Comparison of ENCODE assay signal across 8 cellular contexts in the genomic region with DNA sequence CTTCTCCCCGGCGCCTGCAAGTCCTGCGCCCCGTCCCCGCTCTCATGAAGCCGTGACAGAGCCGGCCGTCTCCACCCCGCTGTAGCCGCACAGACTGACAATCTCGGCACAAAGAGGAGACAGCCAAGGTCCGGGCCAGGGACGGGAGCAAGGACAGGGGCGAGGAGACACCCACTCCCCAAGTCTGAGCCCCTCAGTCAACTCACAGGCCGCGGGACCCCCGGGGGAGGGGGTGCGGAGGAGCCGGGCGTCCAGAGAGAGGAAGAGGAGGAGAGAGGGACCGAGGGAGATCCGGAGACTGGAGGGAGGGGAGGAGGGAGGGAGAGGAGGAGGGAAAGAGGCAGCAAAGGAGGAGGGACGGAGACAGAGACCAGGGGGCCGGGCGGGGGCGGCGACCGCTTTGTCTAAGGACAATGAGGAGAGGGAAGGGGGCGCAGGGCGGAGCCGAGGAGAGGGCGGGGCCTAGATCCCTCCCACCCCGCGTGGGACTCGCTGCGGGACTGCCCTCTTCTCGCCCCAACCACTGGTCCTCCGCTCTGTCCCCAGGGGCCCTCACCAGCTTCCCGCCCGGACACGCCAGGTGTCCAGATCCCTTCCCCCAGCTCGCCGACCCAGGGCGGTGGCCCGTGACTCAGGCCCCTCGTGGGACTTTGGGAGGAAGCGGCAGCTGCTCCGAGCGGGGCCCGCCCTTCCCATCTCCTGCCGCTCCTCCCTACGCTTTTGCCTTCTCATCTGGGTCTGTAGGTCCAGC. TPM values are rescaled to one million over a fixed set of nuclear protein-coding genes. Genes with fewer than 3 reads are reported as not detected.
DNase-seq lines count a peak whose midpoint lies in the region; ATAC-seq and TF ChIP-seq lines count a peak whose summit lies in the region.

No MANE protein-coding gene starts in this region.

- no peak for TF ChIP-seq CTCF in Loucy (conservative IDR thresholded peaks at IDR 0.05; ENCODE audit: low read length)
- TF ChIP-seq CTCF in RWPE2 (IDR thresholded peaks at IDR 0.05; ENCODE audit: poor library complexity, severe bottlenecking) = no peak
- TF ChIP-seq CTCF in foreskin keratinocyte (conservative IDR thresholded peaks at IDR 0.05) = no peak

- H2BK15ac ChIP-seq in neuronal stem cell (ENCODE audit: low read length) = no peak overlapping the region

- peak overlapping the region; percentile 49 for H2BK5ac ChIP-seq in neuronal stem cell (ENCODE audit: low read length)

- peak; percentile 90 for DNase-seq in DMS79 (lab: John Stamatoyannopoulos, UW)
- DNase-seq in GM23248 = peak; percentile 99
- peak; percentile 99 for DNase-seq in RWPE2 (ENCODE audit: low spot score)
- peak; percentile 63 for DNase-seq in activated gamma-delta T cell treated with Interleukin-2 at 50 U/mL for 16 hours
- peak; percentile 95 to 98 for DNase-seq in foreskin keratinocyte
- DNase-seq in neuronal stem cell (ENCODE audit: low spot score) = peak; percentile 82
- peak in 45 of 49 donors; percentile 28 to 90 (median 54) for DNase-seq in substantia nigra (lab: John Stamatoyannopoulos, UW)

- peaks cover 30% of the 10 kb centered on the region for H3K4me1 ChIP-seq in GM23248 (ENCODE audit: insufficient read depth)
- peaks cover 58% of the 10 kb centered on the region for H3K4me1 ChIP-seq in Loucy (ENCODE audit: insufficient read depth, low read length, poor library complexity, severe bottlenecking)
- peaks cover 9% of the 10 kb centered on the region for H3K4me1 ChIP-seq in RWPE2 (ENCODE audit: insufficient read depth, poor library complexity, severe bottlenecking)
- H3K4me1 ChIP-seq in foreskin keratinocyte = peaks cover 6% of the 10 kb centered on the region
- H3K4me1 ChIP-seq in neuronal stem cell (ENCODE audit: control insufficient read depth in 2 of 2, insufficient read depth in 1 of 2, low read depth in 1 of 2, low read length in 2 of 2) = peaks cover 56 to 65% of the 10 kb centered on the region in 2 donors

- H3K9me2 ChIP-seq in GM23248 (ENCODE audit: insufficient read depth) = no peaks in the 10 kb centered on the region
- H3K9me2 ChIP-seq in Loucy (replicated peaks; ENCODE audit: low read depth, low read length) = no peaks in the 10 kb centered on the region

- H4K8ac ChIP-seq in neuronal stem cell (ENCODE audit: low read depth, low read length) = no peak overlapping the region

- H2AK5ac ChIP-seq in neuronal stem cell (ENCODE audit: low read depth, low read length) = peak overlapping the region; percentile 64

- H2BK12ac ChIP-seq in neuronal stem cell (ENCODE audit: low read length) = peak overlapping the region; percentile 25

- H3K9me3 ChIP-seq in GM23248 (ENCODE audit: low read depth) = no peaks in the 10 kb centered on the region
- no peaks in the 10 kb centered on the region for H3K9me3 ChIP-seq in Loucy (ENCODE audit: insufficient read depth, low read depth, low read length)
- no peaks in the 10 kb centered on the region for H3K9me3 ChIP-seq in RWPE2 (ENCODE audit: severe bottlenecking)
- H3K9me3 ChIP-seq in neuronal stem cell (replicated peaks in 1 of 2; ENCODE audit: control insufficient read depth in 2 of 2, insufficient read depth in 1 of 2, low read depth in 1 of 2, low read length in 2 of 2) = no peaks in the 10 kb centered on the region

- H3K36me3 ChIP-seq in GM23248 (ENCODE audit: low read depth) = peaks cover 10% of the 10 kb centered on the region; the same call in 1 of the 2 replicates
- no peaks in the 10 kb centered on the region for H3K36me3 ChIP-seq in Loucy (ENCODE audit: insufficient read depth, low read length)
- peaks cover 28% of the 10 kb centered on the region for H3K36me3 ChIP-seq in RWPE2 (ENCODE audit: low read depth)
- H3K36me3 ChIP-seq in neuronal stem cell (replicated peaks in 1 of 2; ENCODE audit: control insufficient read depth in 2 of 2, insufficient read depth in 2 of 2, low read length in 2 of 2) = peaks cover 2 to 38% of the 10 kb centered on the region in 2 donors

- H4K20me1 ChIP-seq in GM23248 (ENCODE audit: insufficient read depth) (no peaks in the 10 kb centered on the region), Loucy (ENCODE audit: insufficient read depth, low read length, poor library complexity, severe bottlenecking) (peaks cover 20% of the 10 kb centered on the region)

- H3K27me3 ChIP-seq in GM23248 (replicated peaks; ENCODE audit: insufficient read depth) = no peaks in the 10 kb centered on the region
- H3K27me3 ChIP-seq in Loucy (ENCODE audit: insufficient read depth, low read length, poor library complexity, severe bottlenecking) = no peaks in the 10 kb centered on the region
- H3K27me3 ChIP-seq in RWPE2 (ENCODE audit: insufficient read depth, poor library complexity, severe bottlenecking) = no peaks in the 10 kb centered on the region
- no peaks in the 10 kb centered on the region for H3K27me3 ChIP-seq in foreskin keratinocyte
- H3K27me3 ChIP-seq in neuronal stem cell (ENCODE audit: control insufficient read depth in 3 of 3, insufficient read depth in 3 of 3, low read depth in 1 of 3, low read length in 3 of 3) = no peaks in the 10 kb centered on the region

- 1 to 2% methylated on average over 31 to 48 of the region's 52 CpGs for WGBS in GM23248 (ENCODE audit: low coverage in 1 of 2, low lambda C conversion rate in 2 of 2, missing lambda C conversion rate in 2 of 2), 2 experiments
- no CpG with 5 or more reads among the region's 52 CpGs for WGBS in neuronal stem cell (ENCODE audit: extremely low coverage in 2 of 2, insufficient read length in 2 of 2, insufficient replicate concordance in 1 of 2), 2 donors

- peaks cover 9% of the 10 kb centered on the region for H3K79me1 ChIP-seq in neuronal stem cell (ENCODE audit: low read depth, low read length)

- H2AFZ ChIP-seq in GM23248 (peak overlapping the region; percentile 66), Loucy (ENCODE audit: low read length) (0 out of 2 replicates have a peak overlapping the region, but pooled peaks have one; percentile 26), neuronal stem cell (ENCODE audit: low read length) (peak overlapping the region; percentile 87)

- peak overlapping the region; percentile 72 for H3K14ac ChIP-seq in neuronal stem cell (ENCODE audit: low read length)

- H3K4ac ChIP-seq in neuronal stem cell (ENCODE audit: low read length) = no peak overlapping the region

- peak overlapping the region; percentile 100 for H3K4me3 ChIP-seq in GM23248
- H3K4me3 ChIP-seq in Loucy (ENCODE audit: low read length, poor library complexity, severe bottlenecking) = peak overlapping the region; percentile 97
- peak overlapping the region; percentile 86 for H3K4me3 ChIP-seq in RWPE2 (ENCODE audit: severe bottlenecking)
- H3K4me3 ChIP-seq in neuronal stem cell (ENCODE audit: low read length in 2 of 2) = peak overlapping the region; percentile 83 to 91

- H3K79me2 ChIP-seq in GM23248 (ENCODE audit: insufficient read depth) = peaks cover 75% of the 10 kb centered on the region
- H3K79me2 ChIP-seq in Loucy (ENCODE audit: insufficient read depth, low read length) = peaks cover 81% of the 10 kb centered on the region

- H2BK120ac ChIP-seq in neuronal stem cell (ENCODE audit: low read depth, low read length) = peak overlapping the region; percentile 62

- peak overlapping the region; percentile 95 for H3K23ac ChIP-seq in neuronal stem cell (ENCODE audit: low read depth, low read length, poor library complexity)

- H3K9ac ChIP-seq in GM23248 (peak overlapping the region; percentile 100), Loucy (ENCODE audit: low read depth, low read length, poor library complexity, severe bottlenecking) (peak overlapping the region; percentile 96), neuronal stem cell (ENCODE audit: low read depth, low read length, poor library complexity) (peak overlapping the region; percentile 94)

- H3K4me2 ChIP-seq in GM23248 (ENCODE audit: unreplicated experiment) (peak overlapping the region; percentile 100), Loucy (ENCODE audit: low read depth, low read length, poor library complexity, severe bottlenecking) (peak overlapping the region; percentile 97), neuronal stem cell (ENCODE audit: insufficient read depth, low read length, poor library complexity, severe bottlenecking) (peak overlapping the region; percentile 80)

- H3K27ac ChIP-seq in GM23248 = peak overlapping the region; percentile 100
- peak overlapping the region; percentile 95 for H3K27ac ChIP-seq in RWPE2 (ENCODE audit: poor library complexity, severe bottlenecking)
- H3K27ac ChIP-seq in foreskin keratinocyte = peak overlapping the region; percentile 96
- H3K27ac ChIP-seq in neuronal stem cell (replicated peaks; ENCODE audit: low read length) = peak overlapping the region; percentile 93
- H3K27ac ChIP-seq in substantia nigra (ENCODE audit: low read depth, low read length, poor library complexity, severe bottlenecking) = peak overlapping the region; percentile 91

- ATAC-seq in RWPE2 (ENCODE audit: low read depth) (peak; percentile 63), foreskin keratinocyte (peak; percentile 56)

- H3F3A ChIP-seq in GM23248 (ENCODE audit: insufficient read depth) = peaks cover 60% of the 10 kb centered on the region
- H3F3A ChIP-seq in Loucy (ENCODE audit: low read depth) = peaks cover 5% of the 10 kb centered on the region

- peak overlapping the region; percentile 96 for H3K18ac ChIP-seq in neuronal stem cell (ENCODE audit: low read length)

- in situ Hi-C loops in GM23248 (cut with MboI) = no loop called here

- H4K91ac ChIP-seq in neuronal stem cell (ENCODE audit: low read depth, low read length, poor library complexity) = no peak overlapping the region

RNA-seq across cellular contexts. Expression of gene PPP1R18, which starts 0.6 kb away (rescaled TPM):
- total RNA-seq in GM23248 (2014; rRNA removed; shearing (Covaris generic)) = 85.5 and 108 TPM in 2 replicates
- 66.6 and 67.8 TPM in 2 replicates for polyA plus RNA-seq in GM23248 (2016; fragmentation: Nextera tagmentation; extraction: Ambion mirVana)
- 119 and 121 TPM in 2 replicates for total RNA-seq in foreskin keratinocyte
- polyA plus RNA-seq in foreskin keratinocyte = 132 and 137 TPM in 2 replicates
- polyA plus RNA-seq in neuronal stem cell (2013, experiment 1 of 2) = 54.3 TPM
- polyA plus RNA-seq in neuronal stem cell (2013, experiment 2 of 2) = 55.0 TPM

RNA-seq across cellular contexts. Expression of gene NRM, which starts 3.7 kb away (rescaled TPM):
- 5.8 and 6.2 TPM in 2 replicates for total RNA-seq in GM23248 (2014; rRNA removed; shearing (Covaris generic))
- polyA plus RNA-seq in GM23248 (2016; fragmentation: Nextera tagmentation; extraction: Ambion mirVana) (11.3 and 11.6 TPM in 2 replicates), foreskin keratinocyte (41.6 and 45.7 TPM in 2 replicates)
- 24.5 and 26.3 TPM in 2 replicates for total RNA-seq in foreskin keratinocyte
- 98.1 TPM for polyA plus RNA-seq in neuronal stem cell (2013, experiment 1 of 2)
- 96.2 TPM for polyA plus RNA-seq in neuronal stem cell (2013, experiment 2 of 2)

RNA-seq across cellular contexts. Expression of gene DHX16, which starts 14.3 kb away (rescaled TPM):
- total RNA-seq in GM23248 (2014; rRNA removed; shearing (Covaris generic)) = 30.4 and 30.6 TPM in 2 replicates
- 23.6 and 26.7 TPM in 2 replicates for polyA plus RNA-seq in GM23248 (2016; fragmentation: Nextera tagmentation; extraction: Ambion mirVana)
- 38.1 and 42.5 TPM in 2 replicates for total RNA-seq in foreskin keratinocyte
- 29.2 and 35.1 TPM in 2 replicates for polyA plus RNA-seq in foreskin keratinocyte
- polyA plus RNA-seq in neuronal stem cell (2013, experiment 1 of 2) = 16.0 TPM
- polyA plus RNA-seq in neuronal stem cell (2013, experiment 2 of 2) = 14.8 TPM

RNA-seq across cellular contexts. Expression of gene MDC1, which starts 30.0 kb away (rescaled TPM):
- 4.9 and 6.6 TPM in 2 replicates for total RNA-seq in GM23248 (2014; rRNA removed; shearing (Covaris generic))
- 6.7 and 7.1 TPM in 2 replicates for polyA plus RNA-seq in GM23248 (2016; fragmentation: Nextera tagmentation; extraction: Ambion mirVana)
- total RNA-seq in foreskin keratinocyte = 24.8 and 27.4 TPM in 2 replicates
- polyA plus RNA-seq in foreskin keratinocyte = 13.9 and 15.8 TPM in 2 replicates
- 50.3 TPM for polyA plus RNA-seq in neuronal stem cell (2013, experiment 1 of 2)
- 51.5 TPM for polyA plus RNA-seq in neuronal stem cell (2013, experiment 2 of 2)

RNA-seq across cellular contexts. Expression of gene TUBB, which starts 33.1 kb away (rescaled TPM):
- total RNA-seq in GM23248 (2014; rRNA removed; shearing (Covaris generic)) = 525 and 565 TPM in 2 replicates
- polyA plus RNA-seq in GM23248 (2016; fragmentation: Nextera tagmentation; extraction: Ambion mirVana) (491 and 520 TPM in 2 replicates), foreskin keratinocyte (1,224 and 1,454 TPM in 2 replicates)
- total RNA-seq in foreskin keratinocyte = 1,201 and 1,290 TPM in 2 replicates
- 2,147 TPM for polyA plus RNA-seq in neuronal stem cell (2013, experiment 1 of 2)
- 2,146 TPM for polyA plus RNA-seq in neuronal stem cell (2013, experiment 2 of 2)

Comparison
In these comparisons a context has a peak if more than half of its experiments do, and no peak if none do; other contexts are left out.
1. Peak in every context shown above with its lines: DNase-seq, ATAC-seq, H3K4me3 ChIP-seq and H3K27ac ChIP-seq.
2. H2AFZ ChIP-seq: peak in every context shown above with its lines; median percentile 87 in neuronal stem cell; 66 in GM23248; 26 in Loucy.